Comparison of ENCODE assay signal across 17 cellular contexts in genomic region chr10:79115302-79115701, GRCh38. TPM values are rescaled to one million over a fixed set of nuclear protein-coding genes. Genes with fewer than 3 reads are reported as not detected.
DNase-seq lines count a peak whose midpoint lies in the region; TF ChIP-seq lines count a peak whose summit lies in the region.
"Had no signal": no experiment of that assay in that cellular context is flagged by ENCODE, and none has a peak within 500 bp of the region (broad histone marks: within the 10 kb centered on the region; RNA-seq: fewer than 3 reads in every experiment).

No MANE protein-coding gene starts in this region.

- POLR2A ChIA-PET in A673 (lab: Charles Lee; ENCODE audit: low non-redundant PET) = no interaction called here

- H3K56ac ChIP-seq in H9 (ENCODE audit: insufficient read length, low read depth, low read length) = no peak overlapping the region

- H3K4ac ChIP-seq in H9 (ENCODE audit: low read depth, low read length) = no peak overlapping the region

- no peaks in the 10 kb centered on the region for H3K9me3 ChIP-seq in A673 (ENCODE audit: low read depth, low read length, poor library complexity, severe bottlenecking)
- H3K9me3 ChIP-seq in H9 (ENCODE audit: control insufficient read depth, low read depth, low read length) = no peaks in the 10 kb centered on the region
- H3K9me3 ChIP-seq in endodermal cell (ENCODE audit: control insufficient read depth, low read length) = no peaks in the 10 kb centered on the region
- H3K9me3 ChIP-seq in osteoblast (ENCODE audit: low read depth, low read length) = no peaks in the 10 kb centered on the region
- H3K9me3 ChIP-seq: neutrophil had no signal

- no peak overlapping the region for H3K4me3 Mint-ChIP-seq in H9
- no peak overlapping the region for H3K4me3 Mint-ChIP-seq in endodermal cell
- H3K4me3 Mint-ChIP-seq: activated CD8-positive, alpha-beta memory T cell treated with anti-CD3 and anti-CD28 coated beads, Interleukin-2, amount 10 ng/mL, durations not matched to agents 7 days and 5 days; WTC11 had no signal

- peaks cover 2% of the 10 kb centered on the region for H3K79me1 ChIP-seq in H9 (ENCODE audit: insufficient read depth, low read depth, low read length, poor library complexity, severe bottlenecking)

- no peak overlapping the region for H4K91ac ChIP-seq in H9 (ENCODE audit: insufficient read length, low read depth, low read length)

- no peak overlapping the region for H2BK15ac ChIP-seq in H9 (ENCODE audit: low read depth, low read length)

- H2BK120ac ChIP-seq in H9 (ENCODE audit: low read depth, low read length, poor library complexity, severe bottlenecking) = no peak overlapping the region

- intact Hi-C loops in A673 (cut with micrococcal nuclease; ENCODE audit: unreplicated experiment) = no loop called here

- H2AFZ ChIP-seq in H9 (ENCODE audit: low read length) (no peak overlapping the region), osteoblast (ENCODE audit: low read length) (no peak overlapping the region)

- no peak overlapping the region for H2BK20ac ChIP-seq in H9 (ENCODE audit: low read depth, low read length, poor library complexity, severe bottlenecking)

- H3K18ac ChIP-seq in H9 (ENCODE audit: insufficient read length, low read depth, low read length) = no peak overlapping the region

- H3K4me1 ChIP-seq in A673 (ENCODE audit: insufficient read depth, low read length, poor library complexity, severe bottlenecking) = peaks cover 35% of the 10 kb centered on the region
- peaks cover 2% of the 10 kb centered on the region; the same call in 1 of the 2 replicates for H3K4me1 ChIP-seq in H9 (ENCODE audit: insufficient read depth, low read length)
- H3K4me1 ChIP-seq in endodermal cell (ENCODE audit: control insufficient read depth, insufficient read depth, low read length) = peaks cover 14% of the 10 kb centered on the region
- peaks cover 63% of the 10 kb centered on the region for H3K4me1 ChIP-seq in osteoblast (ENCODE audit: insufficient read depth, low read length)

- no peak overlapping the region for H2BK5ac ChIP-seq in H9 (ENCODE audit: insufficient read length, low read length)

- H3K4me1 Mint-ChIP-seq in H9 (peaks cover 45 to 57% of the 10 kb centered on the region in 2 experiments), endodermal cell (peaks cover 48% of the 10 kb centered on the region)

- WGBS in H9 (ENCODE audit: extremely low coverage, insufficient read length, low lambda C conversion rate) = no CpG with 5 or more reads among the region's 4 CpGs
- 84 to 96% methylated on average over 3 to 4 of the region's 4 CpGs for WGBS in endodermal cell (ENCODE audit: insufficient coverage in 1 of 2, insufficient read length in 1 of 2), 2 experiments

- no peaks in the 10 kb centered on the region for H3K27me3 ChIP-seq in A673 (replicated peaks; ENCODE audit: insufficient read depth, low read depth, low read length, poor library complexity)
- H3K27me3 ChIP-seq in H9 (ENCODE audit: insufficient read depth, low read length) = no peaks in the 10 kb centered on the region
- H3K27me3 ChIP-seq in endodermal cell (ENCODE audit: control insufficient read depth, insufficient read depth, low read length, poor library complexity, severe bottlenecking) = no peaks in the 10 kb centered on the region
- H3K27me3 ChIP-seq in osteoblast (ENCODE audit: insufficient read depth, low read length) = no peaks in the 10 kb centered on the region
- H3K27me3 ChIP-seq: brain microvascular endothelial cell, neutrophil had no signal

- no TSS peak for BruUV-seq in A673 (replicated peaks; lab: Mats Ljungman, UMichigan)

- no peak overlapping the region for H2BK12ac ChIP-seq in H9 (ENCODE audit: insufficient read length, low read depth, low read length)

- H3K9me3 Mint-ChIP-seq in H9 = no peaks in the 10 kb centered on the region
- H3K9me3 Mint-ChIP-seq in endodermal cell = no peaks in the 10 kb centered on the region
- H3K9me3 Mint-ChIP-seq: WTC11 had no signal

- H3K4me2 ChIP-seq in H9 (ENCODE audit: insufficient read depth, insufficient read length, low read length) = no peak overlapping the region
- no peak overlapping the region for H3K4me2 ChIP-seq in osteoblast (ENCODE audit: insufficient read depth, low read length)

- H3T11ph ChIP-seq in H9 (ENCODE audit: low read length) = no peak overlapping the region

- H3K27ac Mint-ChIP-seq in H9 (peak overlapping the region in 2 of 3 experiments; percentile 18 to 68; a peak in 2 of 7 replicates), endodermal cell (peak overlapping the region; percentile 61)
- H3K27ac Mint-ChIP-seq: activated CD8-positive, alpha-beta memory T cell treated with anti-CD3 and anti-CD28 coated beads, Interleukin-2, amount 10 ng/mL, durations not matched to agents 7 days and 5 days; WTC11 had no signal

- H3K36me3 ChIP-seq in A673 (ENCODE audit: insufficient read depth, low read length, poor library complexity, severe bottlenecking) (no peaks in the 10 kb centered on the region), endodermal cell (ENCODE audit: control insufficient read depth, insufficient read depth, low read length) (peaks cover 22% of the 10 kb centered on the region), osteoblast (ENCODE audit: insufficient read depth, low read length) (peaks cover 42% of the 10 kb centered on the region)

- H3K23ac ChIP-seq in H9 (ENCODE audit: insufficient read length, low read depth, low read length) = no peak overlapping the region

- H2AK5ac ChIP-seq in H9 (ENCODE audit: insufficient read length, low read length) = no peak overlapping the region

- peaks cover 9% of the 10 kb centered on the region; the same call in 1 of the 2 replicates for H3K79me2 ChIP-seq in H9 (ENCODE audit: insufficient read depth, low read length)
- peaks cover 98% of the 10 kb centered on the region for H3K79me2 ChIP-seq in osteoblast (ENCODE audit: insufficient read depth, low read length)

- H3K27me3 Mint-ChIP-seq in H9 (ENCODE audit: low read depth) (no peaks in the 10 kb centered on the region), endodermal cell (ENCODE audit: insufficient read depth) (no peaks in the 10 kb centered on the region)
- H3K27me3 Mint-ChIP-seq: activated CD8-positive, alpha-beta memory T cell treated with anti-CD3 and anti-CD28 coated beads, Interleukin-2, amount 10 ng/mL, durations not matched to agents 7 days and 5 days had no signal

- H3K36me3 Mint-ChIP-seq in H9 (ENCODE audit: insufficient read depth in 1 of 3, low read depth in 3 of 3) = peaks cover 3 to 24% (median 10%) of the 10 kb centered on the region in 3 experiments; a peak in 6 of 7 replicates
- peaks cover 25% of the 10 kb centered on the region for H3K36me3 Mint-ChIP-seq in endodermal cell (ENCODE audit: low read depth)
- H3K36me3 Mint-ChIP-seq: activated CD8-positive, alpha-beta memory T cell treated with anti-CD3 and anti-CD28 coated beads, Interleukin-2, amount 10 ng/mL, durations not matched to agents 7 days and 5 days had no signal

- peak overlapping the region; percentile 67 for H3K27ac ChIP-seq in A673 (ENCODE audit: low read depth, low read length, poor library complexity, severe bottlenecking)
- H3K27ac ChIP-seq in H9 (ENCODE audit: insufficient read length, low read depth, low read length) = no peak overlapping the region
- H3K27ac ChIP-seq in endodermal cell (ENCODE audit: low read depth, low read length) = no peak overlapping the region
- H3K27ac ChIP-seq in osteoblast (ENCODE audit: low read depth, low read length) = peak overlapping the region; percentile 64
- H3K27ac ChIP-seq: brain microvascular endothelial cell, neutrophil had no signal

- no peak overlapping the region for H4K8ac ChIP-seq in H9 (replicated peaks; ENCODE audit: insufficient read length, low read depth, low read length)

- H4K20me1 ChIP-seq in H9 (ENCODE audit: control insufficient read depth, insufficient read depth, insufficient read length) (no peaks in the 10 kb centered on the region), osteoblast (ENCODE audit: insufficient read depth, low read length) (peaks cover 94% of the 10 kb centered on the region)

- no peak for TF ChIP-seq CTCF in A673 (conservative IDR thresholded peaks at IDR 0.05; ENCODE audit: low read depth, low read length)
- no peak for TF ChIP-seq CTCF in H9 (conservative IDR thresholded peaks at IDR 0.05)
- TF ChIP-seq CTCF in endodermal cell (conservative IDR thresholded peaks at IDR 0.05) = no peak
- no peak for TF ChIP-seq CTCF in osteoblast (IDR thresholded peaks at IDR 0.05; ENCODE audit: extremely low read depth, low read depth, low read length)

- H3K9ac ChIP-seq in H9 (ENCODE audit: extremely low read depth, insufficient read length, low read length) = no peak overlapping the region
- no peak overlapping the region for H3K9ac ChIP-seq in endodermal cell (ENCODE audit: extremely low read depth, low read length, poor library complexity, severe bottlenecking)

- CTCF ChIA-PET in A673 (lab: Charles Lee) = no interaction called here

- no peak overlapping the region for H3K4me3 ChIP-seq in A673 (ENCODE audit: low read depth, low read length, poor library complexity, severe bottlenecking)
- H3K4me3 ChIP-seq in endodermal cell (ENCODE audit: low read length) = no peak overlapping the region
- no peak overlapping the region for H3K4me3 ChIP-seq in osteoblast (ENCODE audit: insufficient read depth, low read length)

- no peak for DNase-seq in A673 (ENCODE audit: low spot score)
- DNase-seq in H9 = no peak
- no peak for DNase-seq in endodermal cell
- DNase-seq in osteoblast (ENCODE audit: insufficient read length, low spot score, missing footprints) = no peak
- DNase-seq in activated effector memory CD4-positive, alpha-beta T cell treated with Interleukin-2 at 50 U/mL for 16 hours = no peak
- no peak for DNase-seq in SIG-M5 (lab: John Stamatoyannopoulos, UW)
- DNase-seq in NCI-H2081 treated with DMSO at 0.1 percent for 48 hours (lab: John Stamatoyannopoulos, UW) = no peak
- no peak for DNase-seq in superior temporal gyrus (ENCODE audit: extremely low spot score)
- DNase-seq: activated CD8-positive, alpha-beta memory T cell treated with anti-CD3 and anti-CD28 coated beads, Interleukin-2, amount 10 ng/mL, durations not matched to agents 7 days and 5 days; brain microvascular endothelial cell; DMS 273 treated with DMSO at 0.1 percent for 48 hours; NCI-H2107; NCI-H748 treated with DMSO at 0.1 percent for 48 hours; stimulated activated CD4-positive, alpha-beta T cell treated with anti-CD3 and anti-CD28 coated beads, Interleukin-4, amount 100 ng/mL, for 24 hours; T-helper 1 cell had no signal

- no peaks in the 10 kb centered on the region for H3K23me2 ChIP-seq in H9 (ENCODE audit: insufficient read length, low read depth, low read length, poor library complexity, severe bottlenecking)

- no peak overlapping the region; the same call in 1 of the 2 replicates for H3K14ac ChIP-seq in H9 (ENCODE audit: insufficient read depth, low read length)

- H4K5ac ChIP-seq in H9 (ENCODE audit: insufficient read length, low read depth, low read length) = no peak overlapping the region

RNA-seq across cellular contexts. Expression of gene ZMIZ1, which starts 46.5 kb away (rescaled TPM):
- total RNA-seq in A673 (2021) (35.8 and 42.1 TPM in 2 replicates), H9 (2021) (31.8 and 36.9 TPM in 2 replicates), endodermal cell (10 to 100 TPM; 65.3 to 67.5 TPM), osteoblast (40.9 and 50.4 TPM in 2 replicates)
- 77.5 TPM for polyA plus RNA-seq in endodermal cell (2013, experiment 1 of 2)
- polyA plus RNA-seq in endodermal cell (2013, experiment 2 of 2) = 68.6 TPM

Comparison
In these comparisons a context has a peak if more than half of its experiments do, and no peak if none do; other contexts are left out.
1. H3K27ac ChIP-seq: peak in A673 (single experiment) and osteoblast (single experiment); none in H9 (single experiment) and endodermal cell (single experiment).